ENCODE assay signal across 9 cellular contexts in the genomic region with DNA sequence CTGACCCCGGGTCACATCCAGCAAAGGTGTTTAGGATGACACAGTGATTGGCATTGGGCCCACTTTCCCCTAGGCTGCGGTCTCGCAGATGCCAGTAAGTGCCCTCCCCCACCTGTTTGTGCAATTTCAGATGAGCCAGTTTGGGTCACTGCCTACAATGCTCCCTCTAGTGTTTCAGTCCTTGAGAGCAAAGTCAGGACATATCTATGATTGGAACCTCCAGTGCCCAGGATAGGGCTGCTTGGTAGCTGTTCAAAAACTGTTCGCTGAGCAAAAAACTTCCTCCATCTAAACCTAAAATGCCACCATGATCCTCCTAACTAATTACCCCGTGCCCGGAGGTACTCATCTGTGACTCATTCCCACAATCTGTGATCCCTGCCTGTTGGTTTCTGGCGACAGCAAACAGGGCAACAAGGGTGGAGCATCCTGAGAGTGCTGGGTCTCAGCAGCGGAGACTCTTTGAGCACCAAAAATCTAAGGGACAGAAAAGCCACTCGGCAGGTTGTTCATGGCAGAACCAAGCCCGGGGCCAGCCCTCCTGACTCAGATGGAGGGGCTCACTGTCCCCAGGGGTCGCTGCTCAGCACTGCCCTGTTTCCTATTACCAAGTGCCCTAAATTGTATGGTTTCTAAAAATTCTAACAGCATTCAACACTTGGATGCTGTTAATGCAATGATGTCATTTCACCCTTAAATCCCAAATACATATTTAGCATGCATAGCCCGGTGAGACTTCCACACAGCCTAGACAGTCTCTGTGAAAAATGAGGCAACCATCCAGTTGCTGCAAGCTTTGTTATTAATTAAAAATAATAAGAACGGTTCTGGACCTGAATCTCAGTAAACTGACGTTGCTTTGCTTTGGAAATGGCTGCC. TPM values are rescaled to one million over a fixed set of nuclear protein-coding genes. Genes with fewer than 3 reads are reported as not detected.
DNase-seq lines count a peak whose midpoint lies in the region; ATAC-seq and TF ChIP-seq lines count a peak whose summit lies in the region.
"Had no signal": no experiment of that assay in that cellular context is flagged by ENCODE, and none has a peak within 500 bp of the region (broad histone marks: within the 10 kb centered on the region; RNA-seq: fewer than 3 reads in every experiment).

No MANE protein-coding gene starts in this region.

- H3K4me1 ChIP-seq in DND-41 (ENCODE audit: insufficient read depth, low read length) (peaks cover 31% of the 10 kb centered on the region), RWPE2 (ENCODE audit: insufficient read depth, poor library complexity, severe bottlenecking) (no peaks in the 10 kb centered on the region), gastrocnemius medialis (peaks cover 16 to 19% of the 10 kb centered on the region in 2 donors), HAP-1 (no peaks in the 10 kb centered on the region)

- 0 out of 2 replicates have a peak overlapping the region, but pooled peaks have one; percentile 2 for H3K27ac ChIP-seq in DND-41 (ENCODE audit: low read length)
- H3K27ac ChIP-seq in RWPE2 (ENCODE audit: poor library complexity, severe bottlenecking) = no peak overlapping the region
- H3K27ac ChIP-seq in gastrocnemius medialis = peak overlapping the region; percentile 56 to 70 (median 62)
- H3K27ac ChIP-seq: SK-N-MC had no signal

- no peaks in the 10 kb centered on the region for H3K79me2 ChIP-seq in DND-41 (ENCODE audit: insufficient read depth, low read length)

- no peak overlapping the region for H3K4me3 Mint-ChIP-seq in T-helper 2 cell treated with Interferon-gamma antibody and Interleukin-4, amounts not matched to agents 5 μg/mL and 100 μg/mL, for 36 hours

- ATAC-seq in DND-41 (ENCODE audit: insufficient read depth, low read depth) (no peak), RWPE2 (ENCODE audit: low read depth) (peak; percentile 54), gastrocnemius medialis (peak; percentile 76 to 77)

- no peaks in the 10 kb centered on the region for H3K9me3 ChIP-seq in DND-41 (ENCODE audit: insufficient read depth, low read length, severe bottlenecking)
- no peaks in the 10 kb centered on the region for H3K9me3 ChIP-seq in RWPE2 (ENCODE audit: severe bottlenecking)
- no peaks in the 10 kb centered on the region for H3K9me3 ChIP-seq in gastrocnemius medialis
- no peaks in the 10 kb centered on the region for H3K9me3 ChIP-seq in HAP-1

- in situ Hi-C loops in gastrocnemius medialis (cut with MboI; ENCODE audit: low sequenced_read_pairs in 4 of 4) (loop anchor here in 2 of 4 donors (10.0 kb wide), 1 partner anchor 98 kb away; no protein-coding TSS in a partner anchor), HAP-1 (cut with MboI; ENCODE audit: low sequenced_read_pairs) (no loop called here)

- intact Hi-C loops in gastrocnemius medialis (cut with DNase I; ENCODE audit: low total_unique reads) = loop anchor here (2.0 to 5.0 kb wide), 3 partner anchors 40 to 170 kb away; a partner anchor contains a TSS

- H2AFZ ChIP-seq in DND-41 (ENCODE audit: low read depth, low read length) = no peak overlapping the region

- TF ChIP-seq CTCF in DND-41 (IDR thresholded peaks at IDR 0.05; ENCODE audit: borderline replicate concordance, extremely low read depth, low read length, poor library complexity, severe bottlenecking) (peak; percentile 51), RWPE2 (IDR thresholded peaks at IDR 0.05; ENCODE audit: poor library complexity, severe bottlenecking) (peak; percentile 45), fibroblast of pulmonary artery (IDR thresholded peaks at IDR 0.05; ENCODE audit: low read length, missing control alignments) (peak; percentile 45), gastrocnemius medialis (IDR thresholded peaks at IDR 0.05 in 4 of 5, conservative IDR thresholded peaks at IDR 0.05 in 1 of 5) (peak in 3 of 5 experiments; percentile 16 to 44 (median 22))

- H3K4me2 ChIP-seq in DND-41 (ENCODE audit: insufficient read depth, low read length) = no peak overlapping the region

- H3K27me3 Mint-ChIP-seq in T-helper 2 cell treated with Interferon-gamma antibody and Interleukin-4, amounts not matched to agents 5 μg/mL and 100 μg/mL, for 36 hours (ENCODE audit: low read depth) = peaks cover 82% of the 10 kb centered on the region

- H3K36me3 Mint-ChIP-seq in T-helper 2 cell treated with Interferon-gamma antibody and Interleukin-4, amounts not matched to agents 5 μg/mL and 100 μg/mL, for 36 hours (ENCODE audit: low read depth) = no peaks in the 10 kb centered on the region

- TF ChIP-seq POLR2A in gastrocnemius medialis (IDR thresholded peaks at IDR 0.05) = no peak

- no peak overlapping the region for H3K27ac Mint-ChIP-seq in T-helper 2 cell treated with Interferon-gamma antibody and Interleukin-4, amounts not matched to agents 5 μg/mL and 100 μg/mL, for 36 hours

- H4K20me1 ChIP-seq in DND-41 (ENCODE audit: insufficient read depth, low read length) = no peaks in the 10 kb centered on the region

- H3K4me1 Mint-ChIP-seq in T-helper 2 cell treated with Interferon-gamma antibody and Interleukin-4, amounts not matched to agents 5 μg/mL and 100 μg/mL, for 36 hours (ENCODE audit: low read depth) = no peaks in the 10 kb centered on the region

- DNase-seq in DND-41 (peak; percentile 37), Kasumi-1 (lab: John Stamatoyannopoulos, UW) (peak; percentile 36 to 52), RWPE2 (ENCODE audit: low spot score) (no peak), fibroblast of pulmonary artery (ENCODE audit: low read depth) (peak; percentile 48), gastrocnemius medialis (peak in 1 of 2 donors; percentile 57), HAP-1 (ENCODE audit: low spot score in 2 of 2) (no peak), T-helper 1 cell (no peak)
- DNase-seq in T-helper 2 cell treated with Interferon-gamma antibody and Interleukin-4, amounts not matched to agents 5 μg/mL and 100 μg/mL, for 36 hours (ENCODE audit: low spot score) = no peak

- H3K4me3 ChIP-seq in DND-41 (ENCODE audit: low read depth in 1 of 2, low read length in 2 of 2) (no peak overlapping the region), RWPE2 (ENCODE audit: severe bottlenecking) (no peak overlapping the region), fibroblast of pulmonary artery (replicated peaks; ENCODE audit: low read depth, low read length) (peak overlapping the region; percentile 27), gastrocnemius medialis (peak overlapping the region; percentile 41 to 52 (median 48)), HAP-1 (no peak overlapping the region)
- H3K4me3 ChIP-seq: SK-N-MC had no signal

- H3K36me3 ChIP-seq in DND-41 (ENCODE audit: insufficient read depth, low read length) (no peaks in the 10 kb centered on the region), RWPE2 (ENCODE audit: low read depth) (no peaks in the 10 kb centered on the region), gastrocnemius medialis (no peaks in the 10 kb centered on the region), HAP-1 (replicated peaks) (no peaks in the 10 kb centered on the region)

- H3K9me3 Mint-ChIP-seq in T-helper 2 cell treated with Interferon-gamma antibody and Interleukin-4, amounts not matched to agents 5 μg/mL and 100 μg/mL, for 36 hours = no peaks in the 10 kb centered on the region

- no peaks in the 10 kb centered on the region for H3K27me3 ChIP-seq in DND-41 (ENCODE audit: insufficient read depth, low read length, poor library complexity)
- H3K27me3 ChIP-seq in RWPE2 (ENCODE audit: insufficient read depth, poor library complexity, severe bottlenecking) = peaks cover 87% of the 10 kb centered on the region
- peaks cover 13 to 25% (median 23%) of the 10 kb centered on the region in 3 donors for H3K27me3 ChIP-seq in gastrocnemius medialis
- H3K27me3 ChIP-seq in HAP-1 (ENCODE audit: low read depth) = peaks cover 75% of the 10 kb centered on the region

- no peak overlapping the region for H3K9ac ChIP-seq in DND-41 (ENCODE audit: low read depth, low read length)

RNA-seq across cellular contexts. Expression of a gene that starts 5.0 kb away (rescaled TPM):
- 1 to 10 TPM in 1 of 4 donors, under 1 TPM in 1, not detected in 2; 0.20 to 3.0 TPM for total RNA-seq in gastrocnemius medialis

RNA-seq across cellular contexts. Expression of a gene that starts 19.0 kb away (rescaled TPM):
- total RNA-seq in gastrocnemius medialis = 10 to 100 TPM; 11.4 to 84.6 (median 11.8) TPM

Comparison
In these comparisons a context has a peak if more than half of its experiments do, and no peak if none do; other contexts are left out.
1. DNase-seq: peak in DND-41 (single experiment), Kasumi-1 (2 of 2) and fibroblast of pulmonary artery (single experiment); none in RWPE2 (single experiment), T-helper 2 cell treated with Interferon-gamma antibody and Interleukin-4, amounts not matched to agents 5 μg/mL and 100 μg/mL, for 36 hours (single experiment), HAP-1 (0 of 2) and T-helper 1 cell (0 of 5).
2. H3K4me3 ChIP-seq: peak in fibroblast of pulmonary artery (single experiment) and gastrocnemius medialis (4 of 4); none in DND-41 (0 of 2), RWPE2 (single experiment) and HAP-1 (single experiment).
3. Peak in every context shown above with its lines, with median percentiles within 50 percentile points of each other: CTCF ChIP-seq.